Comparison of ENCODE assay signal across 20 cellular contexts in genomic region chr9:16277471-16277870, GRCh38.
"Had no signal": no experiment of that assay in that cellular context is flagged by ENCODE, and none has a peak within 500 bp of the region (broad histone marks: within the 10 kb centered on the region; RNA-seq: fewer than 3 reads in every experiment).

No MANE protein-coding gene starts in this region.

- H3K9me3 ChIP-seq: esophagus squamous epithelium, gastroesophageal sphincter, left ventricle myocardium inferior, lower lobe of right lung, suprapubic skin, tibial artery, upper lobe of right lung, vagina had no signal

- H3K27me3 ChIP-seq: esophagus squamous epithelium, gastroesophageal sphincter, suprapubic skin, tibial artery, upper lobe of right lung, vagina had no signal

- H3K4me2 ChIP-seq: smooth muscle cell had no signal

- H3K4me1 ChIP-seq: left ventricle myocardium inferior, lower lobe of right lung had no signal

- H3K4me1 Mint-ChIP-seq: immature natural killer cell, memory B cell had no signal

- H3K27ac ChIP-seq: esophagus squamous epithelium, gastroesophageal sphincter, left ventricle myocardium inferior, lower lobe of right lung, suprapubic skin, tibial artery, upper lobe of right lung, vagina had no signal

- DNase-seq: effector memory CD8-positive, alpha-beta T cell; esophagus squamous epithelium; foreskin fibroblast; glutamatergic neuron; immature natural killer cell; kidney; left cardiac atrium; left ventricle myocardium inferior; lower lobe of right lung; stimulated activated CD4-positive, alpha-beta T cell treated with anti-CD3 and anti-CD28 coated beads, Interleukin-2, amount 100 ng/mL, for 48 hours; stimulated activated naive CD4-positive, alpha-beta T cell treated with Interleukin-2 at 50 U/mL for 16 hours; tibial artery; upper lobe of right lung had no signal

- H3K4me3 ChIP-seq: esophagus squamous epithelium, gastroesophageal sphincter, left ventricle myocardium inferior, lower lobe of right lung, smooth muscle cell, suprapubic skin, tibial artery, upper lobe of right lung, vagina had no signal

- H3K4me3 Mint-ChIP-seq: effector memory CD8-positive, alpha-beta T cell; immature natural killer cell; memory B cell; mesothelial cell of epicardium; natural killer cell treated with Interleukin-12 subunit alpha and Interleukin-12 subunit beta and Interleukin-15 and Interleukin-18, amount 100 ng/mL, for 72 hours had no signal

- H3K36me3 Mint-ChIP-seq: immature natural killer cell; memory B cell; mesothelial cell of epicardium; natural killer cell treated with Interleukin-12 subunit alpha and Interleukin-12 subunit beta and Interleukin-15 and Interleukin-18, amount 100 ng/mL, for 72 hours had no signal

- H3K27me3 Mint-ChIP-seq: effector memory CD8-positive, alpha-beta T cell; natural killer cell treated with Interleukin-12 subunit alpha and Interleukin-12 subunit beta and Interleukin-15 and Interleukin-18, amount 100 ng/mL, for 72 hours had no signal

- H3K9me3 Mint-ChIP-seq: immature natural killer cell; natural killer cell treated with Interleukin-12 subunit alpha and Interleukin-12 subunit beta and Interleukin-15 and Interleukin-18, amount 100 ng/mL, for 72 hours had no signal

- H3K36me3 ChIP-seq: esophagus squamous epithelium, gastroesophageal sphincter, left ventricle myocardium inferior, lower lobe of right lung, suprapubic skin, tibial artery, upper lobe of right lung, vagina had no signal

- H3K27ac Mint-ChIP-seq: effector memory CD8-positive, alpha-beta T cell; immature natural killer cell; memory B cell; mesothelial cell of epicardium; natural killer cell treated with Interleukin-12 subunit alpha and Interleukin-12 subunit beta and Interleukin-15 and Interleukin-18, amount 100 ng/mL, for 72 hours had no signal
